22 cellular contexts compared by ENCODE assay signal in the genomic region with DNA sequence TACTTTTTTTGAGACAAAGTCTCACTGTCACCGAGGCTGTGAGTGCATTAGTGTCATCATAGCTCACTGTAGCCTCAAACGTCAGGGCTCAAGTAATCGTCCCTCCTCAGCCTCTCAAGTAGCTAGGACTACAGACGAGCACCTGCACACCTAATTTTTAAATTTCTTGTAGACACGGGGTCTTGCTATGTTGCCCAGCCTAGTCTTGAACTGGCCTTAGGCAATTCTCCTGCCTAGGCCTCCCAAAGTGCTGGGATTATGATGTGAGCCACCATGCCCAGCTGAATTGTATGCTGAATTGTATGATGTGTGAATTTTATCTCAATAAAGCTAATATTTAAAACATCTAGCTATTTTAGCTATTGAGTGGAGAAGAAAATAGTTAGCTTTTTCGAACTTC.
"Had no signal": no experiment of that assay in that cellular context is flagged by ENCODE, and none has a peak within 500 bp of the region (broad histone marks: within the 10 kb centered on the region; RNA-seq: fewer than 3 reads in every experiment).

No MANE protein-coding gene starts in this region.

- H3K4me1 ChIP-seq: SJSA1 had no signal

- H3K9me3 ChIP-seq: SJSA1 had no signal

- DNase-seq: IMR-90, Kasumi-1, MM.1S, NCI-H1092 treated with DMSO at 0.1 percent for 48 hours, NCI-H1436, NCI-H187, NCI-H2029, NCI-H2081 treated with DMSO at 0.1 percent for 48 hours, NCI-H2171, NCI-H226, NCI-H446, NCI-H510A, NCI-H524 treated with DMSO at 0.1 percent for 48 hours, NCI-H69, NCI-H774, Right ventricle myocardium superior, RPMI8226, SIG-M5 had no signal

- H3K9ac ChIP-seq: KMS-11 had no signal

- H3K27ac ChIP-seq: KMS-11, SJSA1, SK-N-MC had no signal

- H3K27me3 ChIP-seq: SJSA1 had no signal

- H3K4me2 ChIP-seq: KMS-11 had no signal

- H3K4me3 ChIP-seq: SJSA1, SK-N-MC had no signal

- FAIRE-seq: RCC 7860 had no signal
